8 cellular contexts compared by ENCODE assay signal in genomic region chr18:48541026-48541746, GRCh38. TPM values are rescaled to one million over a fixed set of nuclear protein-coding genes. Genes with fewer than 3 reads are reported as not detected.
DNase-seq lines count a peak whose midpoint lies in the region; ATAC-seq and TF ChIP-seq lines count a peak whose summit lies in the region.

No MANE protein-coding gene starts in this region.

- peak overlapping the region; percentile 88 to 96 (median 95) for H3K27ac ChIP-seq in esophagus squamous epithelium
- peak overlapping the region; percentile 92 to 93 for H3K27ac ChIP-seq in testis

- 7 to 12% methylated on average over 8 to 11 of the region's 62 CpGs for WGBS in esophagus squamous epithelium, 2 donors
- WGBS in testis, 2 donors: 0 to 17% methylated on average over 1 to 52 of the region's 62 CpGs

- peaks cover 18 to 73% (median 21%) of the 10 kb centered on the region in 3 donors for H3K4me1 ChIP-seq in esophagus squamous epithelium
- peaks cover 22% of the 10 kb centered on the region for H3K4me1 ChIP-seq in mononuclear cell (ENCODE audit: insufficient read depth, low read length)
- H3K4me1 ChIP-seq in testis: peaks cover 18% of the 10 kb centered on the region

- DNase-seq in NCI-H2081 (lab: John Stamatoyannopoulos, UW) (peak; percentile 27 to 59), NCI-H2081 treated with DMSO at 0.1 percent for 48 hours (lab: John Stamatoyannopoulos, UW) (no peak), NCI-H345 (lab: John Stamatoyannopoulos, UW) (peak; percentile 54), esophagus squamous epithelium (lab: John Stamatoyannopoulos, UW) (no peak), testis (peak; percentile 72)
- DNase-seq in activated CD8-positive, alpha-beta memory T cell treated with anti-CD3 and anti-CD28 coated beads, Interleukin-2, amount 50 U/mL, for 4 hours: peak; percentile 23

- H3K27me3 ChIP-seq in esophagus squamous epithelium: no peaks in the 10 kb centered on the region
- no peaks in the 10 kb centered on the region for H3K27me3 ChIP-seq in mononuclear cell (ENCODE audit: insufficient read depth, low read length)
- no peaks in the 10 kb centered on the region for H3K27me3 ChIP-seq in testis

- no peak for TF ChIP-seq CTCF in esophagus squamous epithelium (IDR thresholded peaks at IDR 0.05)
- TF ChIP-seq CTCF in testis (IDR thresholded peaks at IDR 0.05): no peak

- TF ChIP-seq POLR2A in esophagus squamous epithelium (IDR thresholded peaks at IDR 0.05) (peak in 2 of 4 donors; percentile 63 to 67), testis (IDR thresholded peaks at IDR 0.05) (no peak)

- H3K9me3 ChIP-seq in esophagus squamous epithelium (no peaks in the 10 kb centered on the region), mononuclear cell (ENCODE audit: low read depth, low read length) (no peaks in the 10 kb centered on the region), testis (no peaks in the 10 kb centered on the region)

- intact Hi-C loops in esophagus squamous epithelium (cut with DNase I) (no loop called here), testis (cut with DNase I; ENCODE audit: low total_unique reads) (no loop called here)

- H3K4me3 ChIP-seq in esophagus squamous epithelium (peak overlapping the region; percentile 68 to 87 (median 78)), mononuclear cell (ENCODE audit: low read length) (peak overlapping the region; percentile 48), testis (peak overlapping the region; percentile 74 to 76)

- ATAC-seq in HG02642 (IDR thresholded peaks at IDR 0.05; ENCODE audit: poor library complexity, unreplicated experiment): peak; percentile 39

- H3K36me3 ChIP-seq in esophagus squamous epithelium: no peaks in the 10 kb centered on the region
- H3K36me3 ChIP-seq in testis (ENCODE audit: low read depth, missing control alignments): no peaks in the 10 kb centered on the region

RNA-seq across cellular contexts. Expression of gene CTIF, which starts 2.4 kb away (rescaled TPM):
- total RNA-seq in esophagus squamous epithelium (10 to 100 TPM in 2 of 4 donors, 1 to 10 TPM in 2; 4.7 to 24.2 (median 10.2) TPM), mononuclear cell (2.7 TPM), testis (10 to 100 TPM; 35.6 to 41.5 TPM)
- polyA plus RNA-seq in testis (ENCODE audit: insufficient read depth, low read depth, low replicate concordance): 33.8 TPM

Comparison
In these comparisons a context has a peak if more than half of its experiments do, and no peak if none do; other contexts are left out.
1. DNase-seq: peak in NCI-H2081 (2 of 2), NCI-H345 (single experiment), activated CD8-positive, alpha-beta memory T cell treated with anti-CD3 and anti-CD28 coated beads, Interleukin-2, amount 50 U/mL, for 4 hours (single experiment) and testis (single experiment); none in NCI-H2081 treated with DMSO at 0.1 percent for 48 hours (single experiment) and esophagus squamous epithelium (single experiment).
2. Peak in every context shown above with its lines, with median percentiles within 50 percentile points of each other: H3K4me3 ChIP-seq.